ENCODE assay signal across 1 cellular context in genomic region chr9:96620155-96620514, GRCh38.
A peak's percentile ranks its signal among the peaks of the same experiment; 100 is the strongest.
TF ChIP-seq lines count a peak whose summit lies in the region.

No MANE protein-coding gene starts in this region.

TF ChIP-seq in HepG2, 621 proteins besides CTCF, POLR2A, EP300 and RAD21 (continued from another document):
- no peak for TF ChIP-seq NFIB (CRISPR knock-in tag; IDR thresholded peaks at IDR 0.05; ENCODE audit: borderline replicate concordance)
- no peak for TF ChIP-seq ZNF792 (CRISPR knock-in tag; IDR thresholded peaks at IDR 0.05)
- TF ChIP-seq ZFP62 (CRISPR knock-in tag; IDR thresholded peaks at IDR 0.05) = no peak
- no peak for TF ChIP-seq HNF1A (IDR thresholded peaks at IDR 0.05; ENCODE audit: low read depth)
- no peak for TF ChIP-seq HNF1A (CRISPR knock-in tag; IDR thresholded peaks at IDR 0.05; ENCODE audit: borderline replicate concordance)
- no peak for TF ChIP-seq ZNF549 (CRISPR knock-in tag; IDR thresholded peaks at IDR 0.05)
- no peak for TF ChIP-seq SAP130 (CRISPR knock-in tag; IDR thresholded peaks at IDR 0.05; ENCODE audit: low read depth)
- TF ChIP-seq ZSCAN9 (CRISPR knock-in tag; IDR thresholded peaks at IDR 0.05; ENCODE audit: borderline replicate concordance) = 0 out of 2 replicates have a peak, but pooled peaks have one; percentile 24
- TF ChIP-seq KMT2A (CRISPR knock-in tag; IDR thresholded peaks at IDR 0.05) = no peak
- TF ChIP-seq LBX2 (CRISPR knock-in tag; IDR thresholded peaks at IDR 0.05; ENCODE audit: borderline replicate concordance) = no peak
- no peak for TF ChIP-seq REL (CRISPR knock-in tag; conservative IDR thresholded peaks at IDR 0.05)
- TF ChIP-seq ZFX (CRISPR knock-in tag; IDR thresholded peaks at IDR 0.05; ENCODE audit: low read depth) = no peak
- 0 out of 2 replicates have a peak, but pooled peaks have one; percentile 2 for TF ChIP-seq HDAC2 (CRISPR knock-in tag; IDR thresholded peaks at IDR 0.05)
- TF ChIP-seq ZNF589 (CRISPR knock-in tag; conservative IDR thresholded peaks at IDR 0.05) = no peak
- TF ChIP-seq ZNF17 (CRISPR knock-in tag; IDR thresholded peaks at IDR 0.05) = no peak
- TF ChIP-seq ZNF276 (CRISPR knock-in tag; IDR thresholded peaks at IDR 0.05; ENCODE audit: low read depth) = no peak
